In genomic region chr4:78155616-78156105, GRCh38 we compare ENCODE assay signal across 24 cellular contexts.
DNase-seq lines count a peak whose midpoint lies in the region; ATAC-seq and TF ChIP-seq lines count a peak whose summit lies in the region.
"Had no signal": no experiment of that assay in that cellular context is flagged by ENCODE, and none has a peak within 500 bp of the region (broad histone marks: within the 10 kb centered on the region; RNA-seq: fewer than 3 reads in every experiment).

No MANE protein-coding gene starts in this region.

- TF ChIP-seq CTCF in fibroblast of lung (conservative IDR thresholded peaks at IDR 0.05 in 1 of 2, IDR thresholded peaks at IDR 0.05 in 1 of 2; ENCODE audit: low read depth in 1 of 2, low read length in 2 of 2), result no peak
- TF ChIP-seq CTCF in chondrocyte (IDR thresholded peaks at IDR 0.05), result no peak
- no peak for TF ChIP-seq CTCF in vagina (IDR thresholded peaks at IDR 0.05)

- ATAC-seq in stimulated activated effector memory CD8-positive, alpha-beta T cell treated with anti-CD3 and anti-CD28 coated beads, Interleukin-12 subunit alpha, Interleukin-12 subunit beta, amount 100 ng/mL, for 72 hours, result no peak
- ATAC-seq: activated CD8-positive, alpha-beta T cell treated with anti-CD3 and anti-CD28 coated beads for 36 hours; GM23338; heart right ventricle; natural killer cell had no signal

- no peak overlapping the region for H3K9ac ChIP-seq in fibroblast of lung (ENCODE audit: insufficient read depth, low read length)
- H3K9ac ChIP-seq: BLaER1 treated with 17β-estradiol and CSF1 and Interleukin-3, amounts not matched to agents 10 nM and 100 nM had no signal

- H3K36me3 ChIP-seq in fibroblast of lung (ENCODE audit: control insufficient read depth, insufficient read depth, low read length) (no peaks in the 10 kb centered on the region), vagina (no peaks in the 10 kb centered on the region)
- H3K36me3 ChIP-seq: BLaER1 treated with 17β-estradiol and CSF1 and Interleukin-3, amounts not matched to agents 10 nM and 100 nM; esophagus muscularis mucosa; heart right ventricle; prostate gland had no signal

- DNase-seq in HCEC 1CT (peak; percentile 3), RPMI7951 (ENCODE audit: low read depth) (peak; percentile 26), fibroblast of lung (ENCODE audit: low read depth in 2 of 2) (peak; percentile 22 to 70), renal cortical epithelial cell (ENCODE audit: low read depth) (peak; percentile 56), NCI-H226 (no peak), chondrocyte (ENCODE audit: low spot score) (no peak), vagina (ENCODE audit: extremely low spot score in 2 of 2) (no peak)
- no peak for DNase-seq in stimulated activated effector memory CD8-positive, alpha-beta T cell treated with anti-CD3 and anti-CD28 coated beads, Interleukin-12 subunit alpha, Interleukin-12 subunit beta, amount 100 ng/mL, for 72 hours (ENCODE audit: low spot score in 2 of 2)
- DNase-seq: activated CD8-positive, alpha-beta T cell treated with anti-CD3 and anti-CD28 coated beads for 36 hours; activated T-cell treated with anti-CD3 and anti-CD28 coated beads, Interleukin-2, amount 50 U/mL, for 48 hours; heart right ventricle; islet precursor cell; mammary epithelial cell; natural killer cell; NCI-H187; Right ventricle myocardium superior; stimulated activated CD4-positive, alpha-beta T cell treated with anti-CD3 and anti-CD28 coated beads, Interleukin-12 subunit alpha, Interleukin-12 subunit beta, amount 100 ng/mL, for 4 hours had no signal

- H3K4me1 ChIP-seq in fibroblast of lung (ENCODE audit: control insufficient read depth, extremely low read depth, insufficient read depth, low read length) (no peaks in the 10 kb centered on the region), vagina (peaks cover under 1% of the 10 kb centered on the region)
- H3K4me1 ChIP-seq: esophagus muscularis mucosa, heart right ventricle, prostate gland had no signal

- intact Hi-C loops in vagina (cut with DNase I), result no loop called here

- H3K27me3 ChIP-seq in fibroblast of lung (ENCODE audit: control insufficient read depth, insufficient read depth, low read length) (no peaks in the 10 kb centered on the region), vagina (no peaks in the 10 kb centered on the region)
- H3K27me3 ChIP-seq: BLaER1 treated with 17β-estradiol and CSF1 and Interleukin-3, amounts not matched to agents 10 nM and 100 nM; esophagus muscularis mucosa; heart right ventricle had no signal

- peaks cover 5% of the 10 kb centered on the region for H3K27me3 Mint-ChIP-seq in chondrocyte (ENCODE audit: low read depth)

- H3K79me2 ChIP-seq in fibroblast of lung (ENCODE audit: control insufficient read depth, insufficient read depth, low read length), result no peaks in the 10 kb centered on the region

- H3K9me3 ChIP-seq in fibroblast of lung (ENCODE audit: control insufficient read depth, insufficient read depth, low read depth, low read length) (no peaks in the 10 kb centered on the region), vagina (no peaks in the 10 kb centered on the region)
- H3K9me3 ChIP-seq: BLaER1 treated with 17β-estradiol and CSF1 and Interleukin-3, amounts not matched to agents 10 nM and 100 nM; esophagus muscularis mucosa; heart right ventricle; prostate gland had no signal

- H3K4me3 ChIP-seq in fibroblast of lung (replicated peaks in 1 of 4; ENCODE audit: control extremely low read depth in 1 of 4, insufficient read depth in 1 of 4, low read depth in 3 of 4, low read length in 4 of 4) (no peak overlapping the region), vagina (no peak overlapping the region)
- H3K4me3 ChIP-seq: BLaER1 treated with 17β-estradiol and CSF1 and Interleukin-3, amounts not matched to agents 10 nM and 100 nM; esophagus muscularis mucosa; GM23338; heart right ventricle; prostate gland had no signal

- no peak overlapping the region for H3K4me3 Mint-ChIP-seq in chondrocyte (ENCODE audit: unreplicated experiment)
- no peak overlapping the region for H3K4me3 Mint-ChIP-seq in stimulated activated effector memory CD8-positive, alpha-beta T cell treated with anti-CD3 and anti-CD28 coated beads, Interleukin-12 subunit alpha, Interleukin-12 subunit beta, amount 100 ng/mL, for 72 hours
- H3K4me3 Mint-ChIP-seq: activated CD8-positive, alpha-beta T cell treated with anti-CD3 and anti-CD28 coated beads for 36 hours; activated naive CD8-positive, alpha-beta T cell; GM23338; IgD-negative memory B cell; natural killer cell; T-helper 1 cell treated with Interleukin-12 subunit alpha and Interleukin-12 subunit beta and Interleukin-4 antibody, amounts not matched to agents 30 μg/mL and 1 μg/mL, for 36 hours had no signal

- no peak overlapping the region for H3K27ac ChIP-seq in fibroblast of lung (ENCODE audit: insufficient read depth, low read length)
- no peak overlapping the region for H3K27ac ChIP-seq in vagina
- H3K27ac ChIP-seq: BLaER1 treated with 17β-estradiol and CSF1 and Interleukin-3, amounts not matched to agents 10 nM and 100 nM; esophagus muscularis mucosa; heart right ventricle; prostate gland had no signal

- no peaks in the 10 kb centered on the region for H3K36me3 Mint-ChIP-seq in chondrocyte (ENCODE audit: low read depth)
- H3K36me3 Mint-ChIP-seq in stimulated activated effector memory CD8-positive, alpha-beta T cell treated with anti-CD3 and anti-CD28 coated beads, Interleukin-12 subunit alpha, Interleukin-12 subunit beta, amount 100 ng/mL, for 72 hours, result no peaks in the 10 kb centered on the region
- H3K36me3 Mint-ChIP-seq: activated naive CD8-positive, alpha-beta T cell; IgD-negative memory B cell; natural killer cell had no signal

- H3K4me1 Mint-ChIP-seq in chondrocyte (ENCODE audit: low read depth), result peaks cover 14% of the 10 kb centered on the region
- no peaks in the 10 kb centered on the region for H3K4me1 Mint-ChIP-seq in stimulated activated effector memory CD8-positive, alpha-beta T cell treated with anti-CD3 and anti-CD28 coated beads, Interleukin-12 subunit alpha, Interleukin-12 subunit beta, amount 100 ng/mL, for 72 hours

- no peaks in the 10 kb centered on the region for H3K9me3 Mint-ChIP-seq in chondrocyte (ENCODE audit: low read depth)
- no peaks in the 10 kb centered on the region for H3K9me3 Mint-ChIP-seq in stimulated activated effector memory CD8-positive, alpha-beta T cell treated with anti-CD3 and anti-CD28 coated beads, Interleukin-12 subunit alpha, Interleukin-12 subunit beta, amount 100 ng/mL, for 72 hours
- H3K9me3 Mint-ChIP-seq: activated CD8-positive, alpha-beta T cell treated with anti-CD3 and anti-CD28 coated beads for 36 hours; GM23338; T-helper 1 cell treated with Interleukin-12 subunit alpha and Interleukin-12 subunit beta and Interleukin-4 antibody, amounts not matched to agents 30 μg/mL and 1 μg/mL, for 36 hours had no signal

- TF ChIP-seq POLR2A in vagina (IDR thresholded peaks at IDR 0.05), result no peak

- no peak overlapping the region for H3K27ac Mint-ChIP-seq in chondrocyte (ENCODE audit: unreplicated experiment)
- H3K27ac Mint-ChIP-seq in stimulated activated effector memory CD8-positive, alpha-beta T cell treated with anti-CD3 and anti-CD28 coated beads, Interleukin-12 subunit alpha, Interleukin-12 subunit beta, amount 100 ng/mL, for 72 hours, result no peak overlapping the region
- H3K27ac Mint-ChIP-seq: activated CD8-positive, alpha-beta T cell treated with anti-CD3 and anti-CD28 coated beads for 36 hours; activated naive CD8-positive, alpha-beta T cell; GM23338; natural killer cell; T-helper 1 cell treated with Interleukin-12 subunit alpha and Interleukin-12 subunit beta and Interleukin-4 antibody, amounts not matched to agents 30 μg/mL and 1 μg/mL, for 36 hours had no signal

- H2AFZ ChIP-seq in fibroblast of lung (ENCODE audit: low read length), result no peak overlapping the region
- H2AFZ ChIP-seq: GM23338 had no signal

- no peak overlapping the region for H3K4me2 ChIP-seq in fibroblast of lung (ENCODE audit: extremely low read depth, insufficient read depth, low read length)
- H3K4me2 ChIP-seq: GM23338 had no signal

- H4K20me1 ChIP-seq in fibroblast of lung (ENCODE audit: control insufficient read depth, extremely low read depth, insufficient read depth, low read length), result no peaks in the 10 kb centered on the region
- H4K20me1 ChIP-seq: BLaER1 treated with 17β-estradiol and CSF1 and Interleukin-3, amounts not matched to agents 10 nM and 100 nM had no signal

Comparison
In these comparisons a context has a peak if more than half of its experiments do, and no peak if none do; other contexts are left out.
1. DNase-seq: peak in HCEC 1CT (single experiment), RPMI7951 (single experiment), fibroblast of lung (2 of 2) and renal cortical epithelial cell (single experiment); none in NCI-H226 (single experiment), chondrocyte (single experiment), vagina (0 of 2) and stimulated activated effector memory CD8-positive, alpha-beta T cell treated with anti-CD3 and anti-CD28 coated beads, Interleukin-12 subunit alpha, Interleukin-12 subunit beta, amount 100 ng/mL, for 72 hours (0 of 2).